ENCODE assay signal across 9 cellular contexts in genomic region chr1:118984086-118984989, GRCh38. TPM values are rescaled to one million over a fixed set of nuclear protein-coding genes. Genes with fewer than 3 reads are reported as not detected.
DNase-seq lines count a peak whose midpoint lies in the region; ATAC-seq lines count a peak whose summit lies in the region.
"Had no signal": no experiment of that assay in that cellular context is flagged by ENCODE, and none has a peak within 500 bp of the region (broad histone marks: within the 10 kb centered on the region; RNA-seq: fewer than 3 reads in every experiment).

No MANE protein-coding gene starts in this region.

- no peak overlapping the region for H3K27ac Mint-ChIP-seq in T-cell

- peaks cover 84 to 91% of the 10 kb centered on the region in 2 donors for H3K27me3 Mint-ChIP-seq in T-cell

- CTCF ChIA-PET in T-cell (lab: Charles Lee): no interaction called here

- H3K4me1 ChIP-seq in iPS-15b (ENCODE audit: control insufficient read depth, insufficient read depth, low read length): peaks cover 10% of the 10 kb centered on the region
- H3K4me1 ChIP-seq in skeletal muscle satellite cell (ENCODE audit: control insufficient read depth, insufficient read depth, low read length): peaks cover 14% of the 10 kb centered on the region

- H3K4me1 Mint-ChIP-seq in T-cell: peaks cover 24 to 46% (median 27%) of the 10 kb centered on the region in 3 donors

- H3K4me3 ChIP-seq in GM08714 (ENCODE audit: low read length) (peak overlapping the region; percentile 51; the same call in 1 of the 2 replicates), iPS-15b (ENCODE audit: low read depth, low read length) (peak overlapping the region; percentile 16), skeletal muscle satellite cell (ENCODE audit: low read length) (no peak overlapping the region)

- peak overlapping the region in 2 of 3 donors; percentile 25 to 74 for H3K4me3 Mint-ChIP-seq in T-cell

- peaks cover 0 to 10% (median 5%) of the 10 kb centered on the region in 3 donors for H3K9me3 Mint-ChIP-seq in T-cell

- H3K9me3 ChIP-seq in iPS-15b (ENCODE audit: control insufficient read depth, insufficient read depth, low read length) (no peaks in the 10 kb centered on the region), skeletal muscle satellite cell (replicated peaks; ENCODE audit: low read length) (no peaks in the 10 kb centered on the region)

- no peak for DNase-seq in T-cell
- no peak for DNase-seq in activated naive CD4-positive, alpha-beta T cell treated with Interleukin-2 at 50 U/mL for 16 hours
- DNase-seq: activated CD4-positive, CD25-positive, alpha-beta regulatory T cell treated with anti-CD3 and anti-CD28 coated beads, Interleukin-2, amount 50 U/mL, for 72 hours had no signal

- H3K9ac ChIP-seq in iPS-15b (ENCODE audit: low read depth, low read length) (no peak overlapping the region), skeletal muscle satellite cell (ENCODE audit: low read depth, low read length) (peak overlapping the region; percentile 90)

- peak overlapping the region; percentile 98 for H3K4me2 ChIP-seq in skeletal muscle satellite cell (ENCODE audit: low read length)

- peaks cover 100% of the 10 kb centered on the region for H3K27me3 ChIP-seq in iPS-15b (ENCODE audit: control insufficient read depth, insufficient read depth, low read length)
- H3K27me3 ChIP-seq in skeletal muscle satellite cell (ENCODE audit: control insufficient read depth, insufficient read depth, low read length): peaks cover 4% of the 10 kb centered on the region

- ATAC-seq in T-cell (replicated peaks in 1 of 4): no peak
- ATAC-seq in GM19324 (IDR thresholded peaks at IDR 0.05; ENCODE audit: low FRiP score, unreplicated experiment): no peak
- ATAC-seq in GM21526 (IDR thresholded peaks at IDR 0.05; ENCODE audit: low FRiP score, unreplicated experiment): no peak

- POLR2A ChIA-PET in T-cell (lab: Charles Lee): no interaction called here

- H3K36me3 Mint-ChIP-seq in T-cell: no peaks in the 10 kb centered on the region

- H3K36me3 ChIP-seq in iPS-15b (ENCODE audit: control insufficient read depth, insufficient read depth, low read length) (no peaks in the 10 kb centered on the region), skeletal muscle satellite cell (ENCODE audit: insufficient read depth, low read length) (peaks cover 3% of the 10 kb centered on the region)

RNA-seq across cellular contexts. Expression of gene TBX15, which starts 3.8 kb away (rescaled TPM):
- total RNA-seq in T-cell: under 1 TPM in 1 of 5 donors, not detected in 4; 0.12 TPM
- total RNA-seq in skeletal muscle satellite cell (2012; rRNA removed): 17.9 and 22.6 TPM in 2 replicates
- total RNA-seq: pulmonary artery endothelial cell had no signal
